Comparison of ENCODE assay signal across 8 cellular contexts in the genomic region with DNA sequence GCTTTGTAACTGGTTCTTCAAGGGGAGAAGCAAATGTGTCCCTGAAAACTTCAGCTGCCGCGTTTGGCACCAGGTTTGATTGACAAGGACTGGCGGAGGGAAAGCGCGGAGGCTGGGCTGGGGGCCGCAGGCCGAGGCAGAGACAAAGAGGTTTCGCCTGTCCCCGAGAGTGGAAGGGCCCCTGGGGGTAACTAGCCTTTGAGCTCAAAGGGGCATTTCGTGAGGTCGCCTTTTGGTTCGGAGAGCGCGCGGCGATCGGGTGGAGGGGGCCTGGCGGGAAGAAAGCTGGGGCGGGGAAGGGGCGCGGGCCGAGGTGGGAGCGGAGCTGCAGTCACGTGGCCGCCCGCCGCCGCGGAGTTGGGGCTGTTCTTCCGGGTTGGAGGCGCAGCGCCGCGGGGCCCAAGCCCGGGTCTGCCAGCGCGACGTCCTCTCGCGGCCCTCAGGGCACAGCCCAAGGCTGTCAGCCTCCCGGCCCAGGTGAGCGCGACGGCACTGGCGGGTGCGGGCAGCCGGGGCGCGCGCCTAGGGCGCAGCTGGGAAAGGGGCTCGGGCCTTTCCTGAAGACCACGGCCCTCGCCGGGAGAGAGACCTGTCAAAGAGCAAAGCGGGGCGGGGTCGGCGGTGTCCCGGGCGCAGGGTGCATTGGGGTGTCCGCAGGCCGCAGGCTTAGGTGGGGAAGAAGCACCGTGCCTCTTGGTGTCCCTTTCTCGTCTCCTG. TPM values are rescaled to one million over a fixed set of nuclear protein-coding genes. Genes with fewer than 3 reads are reported as not detected.
DNase-seq lines count a peak whose midpoint lies in the region; ATAC-seq and TF ChIP-seq lines count a peak whose summit lies in the region.

Gene NNT (plus strand): TSS at position 363 of the 717 bp plus-strand sequence. CDS start 6,016 bp downstream, outside the sequence.

- peak; percentile 80 for ATAC-seq in HG02610 (IDR thresholded peaks at IDR 0.05; ENCODE audit: unreplicated experiment)

- peak within 1 kb of the TSS; percentile 88 for H2AFZ ChIP-seq in hepatocyte

- TF ChIP-seq CTCF in GM12875 (IDR thresholded peaks at IDR 0.05; ENCODE audit: borderline replicate concordance, insufficient read depth, low read depth, low read length) = 0 out of 2 replicates have a peak, but pooled peaks have one; percentile 3
- no peak for TF ChIP-seq CTCF in ascending aorta (IDR thresholded peaks at IDR 0.05)
- no peak for TF ChIP-seq CTCF in hepatocyte (IDR thresholded peaks at IDR 0.05; ENCODE audit: poor library complexity)
- TF ChIP-seq CTCF in retinal pigment epithelial cell (conservative IDR thresholded peaks at IDR 0.05; ENCODE audit: low read depth, low read length) = no peak

- under 1% methylated on average over 41 of the region's 65 CpGs for WGBS in hepatocyte (ENCODE audit: low lambda C conversion rate, missing lambda C conversion rate)

- H3K4me3 ChIP-seq in GM12875 (ENCODE audit: low read depth, low read length) (peak within 1 kb of the TSS; percentile 91), ascending aorta (peak within 1 kb of the TSS; percentile 82 to 97), hepatocyte (peak within 1 kb of the TSS; percentile 79), retinal pigment epithelial cell (ENCODE audit: low read length) (peak within 1 kb of the TSS; percentile 88)

- H3K27ac ChIP-seq in ascending aorta = peak within 1 kb of the TSS; percentile 86 to 95
- peak within 1 kb of the TSS; percentile 87 for H3K27ac ChIP-seq in hepatocyte

- H3K4me2 ChIP-seq in hepatocyte = peak within 1 kb of the TSS; percentile 82

- H3K27me3 ChIP-seq in ascending aorta (no peaks in the 10 kb centered on the region), hepatocyte (no peaks in the 10 kb centered on the region)

- no peaks in the 10 kb centered on the region for H3K9me2 ChIP-seq in hepatocyte (replicated peaks; ENCODE audit: insufficient read depth)

- no peaks in the 10 kb centered on the region for H4K20me1 ChIP-seq in hepatocyte (ENCODE audit: insufficient read depth, poor library complexity, severe bottlenecking)

- H3K4me1 ChIP-seq in ascending aorta (peaks cover 2 to 9% of the 10 kb centered on the region in 2 donors), hepatocyte (ENCODE audit: insufficient read depth) (peaks cover 10% of the 10 kb centered on the region)

- peaks cover 68% of the 10 kb centered on the region for H3K79me2 ChIP-seq in hepatocyte

- H3K36me3 ChIP-seq in ascending aorta (peaks cover 0 to 3% of the 10 kb centered on the region in 2 donors), hepatocyte (replicated peaks; ENCODE audit: insufficient read depth, low read depth) (no peaks in the 10 kb centered on the region)

- DNase-seq in NCI-H1105 (lab: John Stamatoyannopoulos, UW) (peak; percentile 69), ascending aorta (ENCODE audit: low spot score in 2 of 2) (peak; percentile 12 to 87), hepatocyte (ENCODE audit: low spot score) (peak; percentile 86), retinal pigment epithelial cell (ENCODE audit: low read depth) (no peak), OCI-M2 (lab: John Stamatoyannopoulos, UW; ENCODE audit: unreplicated experiment) (no peak)

- intact Hi-C loops in T-helper 2 cell treated with Interferon-gamma antibody and Interleukin-4, amounts not matched to agents 100 ng/mL and 5 ng/mL, for 36 hours (cut with micrococcal nuclease) = loop anchor here (1.0 to 10.0 kb wide), 10 partner anchors 28 to 1698 kb away; partner anchors contain the start of genes C5orf34, HMGCS1, MRPS30 and RIMOC1
- intact Hi-C loops in ascending aorta (cut with DNase I) = loop anchor here (1.0 to 5.0 kb wide), 2 partner anchors 119 to 481 kb away; partner anchors contain the start of gene ZNF131

- no peaks in the 10 kb centered on the region for H3K9me3 ChIP-seq in ascending aorta
- no peaks in the 10 kb centered on the region for H3K9me3 ChIP-seq in hepatocyte (ENCODE audit: low read depth)

RNA-seq across cellular contexts. Expression of gene NNT, which starts in this region (rescaled TPM):
- total RNA-seq in T-helper 2 cell treated with Interferon-gamma antibody and Interleukin-4, amounts not matched to agents 100 ng/mL and 5 ng/mL, for 36 hours = 87.2 and 89.5 TPM in 2 replicates
- total RNA-seq in ascending aorta = 13.3 TPM
- total RNA-seq in hepatocyte = 90.8 and 102 TPM in 2 replicates
- polyA plus RNA-seq in hepatocyte = 49.9 and 55.3 TPM in 2 replicates

Comparison
In these comparisons a context has a peak if more than half of its experiments do, and no peak if none do; other contexts are left out.
1. DNase-seq: peak in NCI-H1105 (single experiment), ascending aorta (2 of 2) and hepatocyte (single experiment); none in retinal pigment epithelial cell (single experiment) and OCI-M2 (single experiment).
2. Peak in every context shown above with its lines, with median percentiles within 50 percentile points of each other: H3K4me3 ChIP-seq.